In the genomic region with DNA sequence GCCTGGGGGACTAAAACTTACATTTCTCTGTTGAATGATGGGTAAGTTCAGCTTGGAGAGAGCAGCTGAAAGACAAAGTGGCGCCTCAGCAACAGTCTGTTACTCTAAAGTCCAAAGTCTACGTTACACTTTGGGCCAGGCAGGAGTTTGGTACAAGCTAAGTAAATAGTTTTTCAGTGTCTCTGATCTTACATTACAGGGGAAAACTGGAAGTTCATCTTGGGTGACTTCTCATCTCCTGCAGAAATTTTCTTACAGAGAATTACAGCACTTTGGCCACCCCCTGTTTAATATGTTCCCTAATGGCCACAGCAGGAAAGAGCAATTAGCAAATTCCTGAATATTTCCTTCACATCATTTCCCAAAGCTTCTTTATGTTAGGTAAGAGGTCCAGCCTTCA, we compare ENCODE assay signal across 26 cellular contexts.
DNase-seq lines count a peak whose midpoint lies in the region; ATAC-seq, FAIRE-seq and TF ChIP-seq lines count a peak whose summit lies in the region.
"Had no signal": no experiment of that assay in that cellular context is flagged by ENCODE, and none has a peak within 500 bp of the region (broad histone marks: within the 10 kb centered on the region; RNA-seq: fewer than 3 reads in every experiment).

No MANE protein-coding gene starts in this region.

- no peak overlapping the region for H2AFZ ChIP-seq in GM23338
- no peak overlapping the region for H2AFZ ChIP-seq in hepatocyte

- H3K27ac Mint-ChIP-seq in GM23338 (peak overlapping the region; percentile 79), T-cell (no peak overlapping the region)
- H3K27ac Mint-ChIP-seq: activated T-cell treated with anti-CD3 and anti-CD28 coated beads, Interleukin-2, amount 50 U/mL, for 24 hours; natural killer cell treated with Interleukin-12 subunit alpha and Interleukin-12 subunit beta and Interleukin-15 and Interleukin-18, amount 100 ng/mL, for 72 hours; stimulated activated effector memory CD8-positive, alpha-beta T cell treated with anti-CD3 and anti-CD28 coated beads, Interleukin-12 subunit alpha, Interleukin-12 subunit beta, amount 100 ng/mL, for 72 hours had no signal

- no peak overlapping the region for H2BK5ac ChIP-seq in mesendoderm (ENCODE audit: low read length)

- H3K79me2 ChIP-seq in GM23338 (replicated peaks; ENCODE audit: insufficient read depth) = no peaks in the 10 kb centered on the region
- H3K79me2 ChIP-seq in hepatocyte = no peaks in the 10 kb centered on the region
- H3K79me2 ChIP-seq in mesendoderm (ENCODE audit: control insufficient read depth, insufficient read depth, low read length) = no peaks in the 10 kb centered on the region

- no peaks in the 10 kb centered on the region for H3K9me2 ChIP-seq in GM23338 (ENCODE audit: insufficient read depth)
- H3K9me2 ChIP-seq in hepatocyte (replicated peaks; ENCODE audit: insufficient read depth) = no peaks in the 10 kb centered on the region

- no peak overlapping the region for H2AK5ac ChIP-seq in mesendoderm (ENCODE audit: low read length)

- H3K27ac ChIP-seq in GM23338 (ENCODE audit: low read depth) (peak overlapping the region; percentile 45), hepatocyte (peak overlapping the region; percentile 62), mesendoderm (ENCODE audit: low read depth, low read length) (no peak overlapping the region), esophagus muscularis mucosa (replicated peaks in 1 of 4) (no peak overlapping the region)
- H3K27ac ChIP-seq: ascending aorta; BLaER1 treated with 17β-estradiol and CSF1 and Interleukin-3, amounts not matched to agents 10 nM and 100 nM; lower lobe of right lung; Peyer's patch had no signal

- CTCF ChIA-PET in T-cell (lab: Charles Lee) = interaction anchor here (1.7 kb wide), 2 partner anchors 196 kb away, joined by 5 to 9 read pairs; no protein-coding TSS in a partner anchor

- intact Hi-C loops in esophagus muscularis mucosa (cut with DNase I) = loop anchor here (10.0 kb wide), 1 partner anchor 165 kb away; no protein-coding TSS in a partner anchor

- no peak overlapping the region for H2BK15ac ChIP-seq in mesendoderm (replicated peaks; ENCODE audit: low read depth)

- H3K36me3 ChIP-seq in GM23338 (ENCODE audit: insufficient read depth) (no peaks in the 10 kb centered on the region), hepatocyte (replicated peaks; ENCODE audit: insufficient read depth, low read depth) (no peaks in the 10 kb centered on the region), mesendoderm (ENCODE audit: control insufficient read depth, insufficient read depth, low read length) (no peaks in the 10 kb centered on the region), esophagus muscularis mucosa (no peaks in the 10 kb centered on the region)
- H3K36me3 ChIP-seq: ascending aorta; BLaER1 treated with 17β-estradiol and CSF1 and Interleukin-3, amounts not matched to agents 10 nM and 100 nM; lower lobe of right lung had no signal

- TF ChIP-seq EP300 in esophagus muscularis mucosa (IDR thresholded peaks at IDR 0.05) = no peak

- H3K4me1 Mint-ChIP-seq in GM23338 = peaks cover 55% of the 10 kb centered on the region
- H3K4me1 Mint-ChIP-seq in T-cell = peaks cover 0 to 8% (median 6%) of the 10 kb centered on the region in 3 donors
- H3K4me1 Mint-ChIP-seq: stimulated activated effector memory CD8-positive, alpha-beta T cell treated with anti-CD3 and anti-CD28 coated beads, Interleukin-12 subunit alpha, Interleukin-12 subunit beta, amount 100 ng/mL, for 72 hours had no signal

- no peak overlapping the region for H2BK120ac ChIP-seq in mesendoderm (ENCODE audit: low read depth, low read length)

- FAIRE-seq in RCC 7860 (lab: Jason Lieb, UNC) = no peak
- FAIRE-seq: colon, kidney had no signal

- H3K4me1 ChIP-seq in GM23338 (ENCODE audit: insufficient read depth) (peaks cover 50% of the 10 kb centered on the region), hepatocyte (ENCODE audit: insufficient read depth) (peaks cover 3% of the 10 kb centered on the region), mesendoderm (ENCODE audit: control insufficient read depth, low read depth, low read length) (no peaks in the 10 kb centered on the region), esophagus muscularis mucosa (peaks cover 7 to 27% (median 18%) of the 10 kb centered on the region in 4 donors)

- H4K8ac ChIP-seq in mesendoderm (ENCODE audit: low read depth, low read length) = no peak overlapping the region

- H3K4ac ChIP-seq in mesendoderm (ENCODE audit: low read depth, low read length) = no peak overlapping the region

- H3K4me3 ChIP-seq in GM23338 (0 out of 2 replicates have a peak overlapping the region, but pooled peaks have one; percentile 1), hepatocyte (no peak overlapping the region), mesendoderm (ENCODE audit: low read length) (no peak overlapping the region), esophagus muscularis mucosa (no peak overlapping the region)
- H3K4me3 ChIP-seq: ascending aorta; BLaER1 treated with 17β-estradiol and CSF1 and Interleukin-3, amounts not matched to agents 10 nM and 100 nM; lower lobe of right lung; Peyer's patch had no signal

- POLR2A ChIA-PET in T-cell (lab: Charles Lee) = interaction anchor here in 1 of 2 donors (0.6 to 0.7 kb wide), 2 partner anchors 36 to 189 kb away, joined by 3 to 5 read pairs; no protein-coding TSS in a partner anchor

- no peaks in the 10 kb centered on the region for H3K36me3 Mint-ChIP-seq in GM23338 (ENCODE audit: low read depth)
- H3K36me3 Mint-ChIP-seq in T-cell = peaks cover 20% of the 10 kb centered on the region
- H3K36me3 Mint-ChIP-seq: natural killer cell treated with Interleukin-12 subunit alpha and Interleukin-12 subunit beta and Interleukin-15 and Interleukin-18, amount 100 ng/mL, for 72 hours; stimulated activated effector memory CD8-positive, alpha-beta T cell treated with anti-CD3 and anti-CD28 coated beads, Interleukin-12 subunit alpha, Interleukin-12 subunit beta, amount 100 ng/mL, for 72 hours had no signal

- H3K27me3 ChIP-seq in GM23338 (ENCODE audit: insufficient read depth) (no peaks in the 10 kb centered on the region), hepatocyte (no peaks in the 10 kb centered on the region), mesendoderm (ENCODE audit: insufficient read depth, low read length, poor library complexity) (no peaks in the 10 kb centered on the region), esophagus muscularis mucosa (no peaks in the 10 kb centered on the region)
- H3K27me3 ChIP-seq: ascending aorta; BLaER1 treated with 17β-estradiol and CSF1 and Interleukin-3, amounts not matched to agents 10 nM and 100 nM; Peyer's patch had no signal

- TF ChIP-seq CTCF in GM23338 (conservative IDR thresholded peaks at IDR 0.05; ENCODE audit: low read depth in 2 of 2) = no peak
- no peak for TF ChIP-seq CTCF in hepatocyte (IDR thresholded peaks at IDR 0.05; ENCODE audit: poor library complexity)
- no peak for TF ChIP-seq CTCF in esophagus muscularis mucosa (IDR thresholded peaks at IDR 0.05)

- H3K27me3 Mint-ChIP-seq in GM23338 (ENCODE audit: insufficient read depth, low read depth, poor library complexity) (peaks cover 5% of the 10 kb centered on the region), T-cell (peaks cover 0 to 1% of the 10 kb centered on the region in 2 donors)
- H3K27me3 Mint-ChIP-seq: natural killer cell treated with Interleukin-12 subunit alpha and Interleukin-12 subunit beta and Interleukin-15 and Interleukin-18, amount 100 ng/mL, for 72 hours had no signal

- H3K23ac ChIP-seq in mesendoderm (ENCODE audit: low read length) = no peak overlapping the region

- no peaks in the 10 kb centered on the region for H3K79me1 ChIP-seq in mesendoderm (ENCODE audit: low read length)

- H3K4me3 Mint-ChIP-seq in GM23338 = peak overlapping the region; percentile 42
- no peak overlapping the region for H3K4me3 Mint-ChIP-seq in T-cell
- H3K4me3 Mint-ChIP-seq: activated T-cell treated with anti-CD3 and anti-CD28 coated beads, Interleukin-2, amount 50 U/mL, for 24 hours; natural killer cell treated with Interleukin-12 subunit alpha and Interleukin-12 subunit beta and Interleukin-15 and Interleukin-18, amount 100 ng/mL, for 72 hours; stimulated activated effector memory CD8-positive, alpha-beta T cell treated with anti-CD3 and anti-CD28 coated beads, Interleukin-12 subunit alpha, Interleukin-12 subunit beta, amount 100 ng/mL, for 72 hours had no signal

- no peak overlapping the region for H3K9ac ChIP-seq in mesendoderm (ENCODE audit: low read length)
- H3K9ac ChIP-seq: BLaER1 treated with 17β-estradiol and CSF1 and Interleukin-3, amounts not matched to agents 10 nM and 100 nM had no signal

- ATAC-seq in GM23338 (peak; percentile 3; the same call in 2 of the 3 replicates), T-cell (replicated peaks in 1 of 4) (no peak), GM21360 (IDR thresholded peaks at IDR 0.05; ENCODE audit: unreplicated experiment) (no peak)
- ATAC-seq: lower lobe of right lung; natural killer cell treated with Interleukin-12 subunit alpha and Interleukin-12 subunit beta and Interleukin-15 and Interleukin-18, amount 100 ng/mL, for 72 hours; stimulated activated effector memory CD8-positive, alpha-beta T cell treated with anti-CD3 and anti-CD28 coated beads, Interleukin-12 subunit alpha, Interleukin-12 subunit beta, amount 100 ng/mL, for 72 hours had no signal

- H3K18ac ChIP-seq in mesendoderm (ENCODE audit: low read length) = no peak overlapping the region

- peaks cover 4% of the 10 kb centered on the region; the same call in 1 of the 2 replicates for H3F3A ChIP-seq in GM23338 (replicated peaks; ENCODE audit: low read depth)

- H3K4me2 ChIP-seq in GM23338 (peak overlapping the region; percentile 6), hepatocyte (no peak overlapping the region), mesendoderm (ENCODE audit: low read length) (no peak overlapping the region)
- H3K4me2 ChIP-seq: BLaER1 treated with 17β-estradiol and CSF1 and Interleukin-3, amounts not matched to agents 10 nM and 100 nM had no signal

- H3K9me3 Mint-ChIP-seq in GM23338 = no peaks in the 10 kb centered on the region
- peaks cover 0 to 4% (median 0%) of the 10 kb centered on the region in 3 donors for H3K9me3 Mint-ChIP-seq in T-cell
- H3K9me3 Mint-ChIP-seq: activated T-cell treated with anti-CD3 and anti-CD28 coated beads, Interleukin-2, amount 50 U/mL, for 24 hours; natural killer cell treated with Interleukin-12 subunit alpha and Interleukin-12 subunit beta and Interleukin-15 and Interleukin-18, amount 100 ng/mL, for 72 hours; stimulated activated effector memory CD8-positive, alpha-beta T cell treated with anti-CD3 and anti-CD28 coated beads, Interleukin-12 subunit alpha, Interleukin-12 subunit beta, amount 100 ng/mL, for 72 hours had no signal

- H3K56ac ChIP-seq in mesendoderm (ENCODE audit: low read length) = no peak overlapping the region

- no peak for TF ChIP-seq POLR2A in esophagus muscularis mucosa (IDR thresholded peaks at IDR 0.05; ENCODE audit: low read depth)

- H4K5ac ChIP-seq in mesendoderm (ENCODE audit: low read length) = no peak overlapping the region

- no peaks in the 10 kb centered on the region for H3K9me3 ChIP-seq in hepatocyte (ENCODE audit: low read depth)
- H3K9me3 ChIP-seq in esophagus muscularis mucosa = no peaks in the 10 kb centered on the region
- H3K9me3 ChIP-seq: ascending aorta; BLaER1 treated with 17β-estradiol and CSF1 and Interleukin-3, amounts not matched to agents 10 nM and 100 nM; lower lobe of right lung; Peyer's patch had no signal

- DNase-seq in GM23338 (ENCODE audit: low spot score) = peak; percentile 59
- DNase-seq in HuH-7 (ENCODE audit: low spot score) = peak; percentile 38
- DNase-seq in hepatocyte (ENCODE audit: low spot score) = peak; percentile 53
- DNase-seq in mesendoderm = peak; percentile 57
- DNase-seq in RCC 7860 (ENCODE audit: low spot score) = no peak
- no peak for DNase-seq in T-cell
- DNase-seq in esophagus muscularis mucosa (ENCODE audit: extremely low spot score) = no peak
- DNase-seq: activated CD4-positive, alpha-beta T cell treated with anti-CD3 and anti-CD28 coated beads for 4 hours; activated gamma-delta T cell treated with Interleukin-2 at 50 U/mL for 16 hours; activated T-cell treated with anti-CD3 and anti-CD28 coated beads, Interleukin-2, amount 50 U/mL, for 24 hours; DMS79 treated with DMSO at 0.1 percent for 48 hours; effector CD8-positive, alpha-beta T cell; GDM1; Kasumi-1; kidney; lower lobe of right lung; NCI-H2081; Peyer's patch; SHP77 treated with DMSO at 0.1 percent for 48 hours; T-helper 9 cell had no signal

- H4K20me1 ChIP-seq in GM23338 (replicated peaks; ENCODE audit: insufficient read depth) = no peaks in the 10 kb centered on the region
- no peaks in the 10 kb centered on the region for H4K20me1 ChIP-seq in hepatocyte (ENCODE audit: insufficient read depth, poor library complexity, severe bottlenecking)
- H4K20me1 ChIP-seq: BLaER1 treated with 17β-estradiol and CSF1 and Interleukin-3, amounts not matched to agents 10 nM and 100 nM had no signal

- WGBS in hepatocyte (ENCODE audit: low lambda C conversion rate, missing lambda C conversion rate) = 52% methylated on average over 2 of the region's 2 CpGs
- no CpG with 5 or more reads among the region's 2 CpGs for WGBS in mesendoderm (ENCODE audit: extremely low coverage, insufficient coverage, low lambda C conversion rate)
- WGBS in esophagus muscularis mucosa = 92% methylated on average over 2 of the region's 2 CpGs

Comparison
In these comparisons a context has a peak if more than half of its experiments do, and no peak if none do; other contexts are left out.
1. DNase-seq: peak in GM23338 (single experiment), HuH-7 (single experiment), hepatocyte (single experiment) and mesendoderm (single experiment); none in RCC 7860 (single experiment), T-cell (0 of 34) and esophagus muscularis mucosa (single experiment).
2. H3K27ac ChIP-seq: peak in GM23338 (single experiment) and hepatocyte (single experiment); none in mesendoderm (single experiment) and esophagus muscularis mucosa (0 of 4).